ENCODE assay signal across 7 cellular contexts in genomic region chr2:172480301-172481218, GRCh38. TPM values are rescaled to one million over a fixed set of nuclear protein-coding genes. Genes with fewer than 3 reads are reported as not detected.
DNase-seq lines count a peak whose midpoint lies in the region; ATAC-seq, FAIRE-seq and TF ChIP-seq lines count a peak whose summit lies in the region.

No MANE protein-coding gene starts in this region.

- no peaks in the 10 kb centered on the region for H3K9me3 Mint-ChIP-seq in activated naive CD8-positive, alpha-beta T cell (ENCODE audit: low read depth)

- H4K20me1 ChIP-seq in hepatocyte (ENCODE audit: insufficient read depth, poor library complexity, severe bottlenecking) (no peaks in the 10 kb centered on the region), PC-3 (ENCODE audit: low read length) (no peaks in the 10 kb centered on the region)

- peaks cover 73% of the 10 kb centered on the region for H3K4me1 Mint-ChIP-seq in activated naive CD8-positive, alpha-beta T cell (ENCODE audit: low read depth)

- POLR2A ChIA-PET in PC-3 (lab: Charles Lee; ENCODE audit: unreplicated experiment) = no interaction called here

- H3F3A ChIP-seq in PC-3 (ENCODE audit: low read length, unreplicated experiment) = no peaks in the 10 kb centered on the region

- intact Hi-C loops in PC-3 (cut with micrococcal nuclease) = no loop called here

- no peak for FAIRE-seq in HTR-8/SVneo (lab: Jason Lieb, UNC)

- H3K4me2 ChIP-seq in hepatocyte (no peak overlapping the region), PC-3 (ENCODE audit: low read length) (no peak overlapping the region)

- H2AFZ ChIP-seq in hepatocyte (no peak overlapping the region), PC-3 (ENCODE audit: low read length) (no peak overlapping the region)

- CTCF ChIA-PET in PC-3 (lab: Charles Lee) = no interaction called here

- DNase-seq in HTR-8/SVneo (ENCODE audit: insufficient read length, low spot score) (peak; percentile 41), hepatocyte (ENCODE audit: low spot score) (peak; percentile 23), retina (no peak), PC-3 (no peak)
- peak; percentile 44 for DNase-seq in stimulated activated CD8-positive, alpha-beta memory T cell treated with anti-CD3 and anti-CD28 coated beads, Interleukin-4, amount 100 ng/mL, for 48 hours

- H3K4me3 ChIP-seq in hepatocyte (no peak overlapping the region), PC-3 (ENCODE audit: low read length) (no peak overlapping the region)

- H3K27me3 ChIP-seq in hepatocyte (no peaks in the 10 kb centered on the region), PC-3 (ENCODE audit: low read length) (no peaks in the 10 kb centered on the region)

- H3K9me2 ChIP-seq in hepatocyte (replicated peaks; ENCODE audit: insufficient read depth) (no peaks in the 10 kb centered on the region), PC-3 (replicated peaks; ENCODE audit: low read length) (no peaks in the 10 kb centered on the region)

- peaks cover 13% of the 10 kb centered on the region for H3K36me3 Mint-ChIP-seq in activated naive CD8-positive, alpha-beta T cell

- H3K27ac Mint-ChIP-seq in activated naive CD8-positive, alpha-beta T cell = peak overlapping the region; percentile 52

- WGBS in hepatocyte (ENCODE audit: low lambda C conversion rate, missing lambda C conversion rate) = 55% methylated on average over 11 of the region's 12 CpGs

- H3K9ac ChIP-seq in PC-3 (ENCODE audit: low read length) = no peak overlapping the region

- peak overlapping the region; percentile 21 for H3K27ac ChIP-seq in hepatocyte
- H3K27ac ChIP-seq in PC-3 (ENCODE audit: low read length) = no peak overlapping the region

- H3K4me1 ChIP-seq in hepatocyte (ENCODE audit: insufficient read depth) (peaks cover 6% of the 10 kb centered on the region), PC-3 (ENCODE audit: insufficient read depth, low read length) (no peaks in the 10 kb centered on the region)

- H3K9me3 ChIP-seq in hepatocyte (ENCODE audit: low read depth) (no peaks in the 10 kb centered on the region), PC-3 (ENCODE audit: low read length) (no peaks in the 10 kb centered on the region)

- no TSS peak for BruUV-seq in PC-3 (replicated peaks; lab: Mats Ljungman, UMichigan)

- no peak for TF ChIP-seq CTCF in hepatocyte (IDR thresholded peaks at IDR 0.05; ENCODE audit: poor library complexity)
- TF ChIP-seq CTCF in PC-3 (conservative IDR thresholded peaks at IDR 0.05; ENCODE audit: low read depth, low read length) = no peak

- H3K27me3 Mint-ChIP-seq in activated naive CD8-positive, alpha-beta T cell = no peaks in the 10 kb centered on the region

- no peaks in the 10 kb centered on the region for H3K79me2 ChIP-seq in hepatocyte
- H3K79me2 ChIP-seq in PC-3 (ENCODE audit: low read length) = no peaks in the 10 kb centered on the region

- ATAC-seq in GM21528 (IDR thresholded peaks at IDR 0.05; ENCODE audit: low FRiP score, unreplicated experiment) (no peak), PC-3 (no peak)

- peak overlapping the region; percentile 24 for H3K4me3 Mint-ChIP-seq in activated naive CD8-positive, alpha-beta T cell

- H3K36me3 ChIP-seq in hepatocyte (replicated peaks; ENCODE audit: insufficient read depth, low read depth) (no peaks in the 10 kb centered on the region), PC-3 (ENCODE audit: low read depth, low read length) (peaks cover 52% of the 10 kb centered on the region)

RNA-seq across cellular contexts. Expression of gene ITGA6, which starts 53.2 kb away (rescaled TPM):
- total RNA-seq in hepatocyte (51.4 and 64.8 TPM in 2 replicates), PC-3 (2014; rRNA removed) (181 and 204 TPM in 2 replicates)
- 16.7 and 19.0 TPM in 2 replicates for polyA plus RNA-seq in hepatocyte

Comparison
In these comparisons a context has a peak if more than half of its experiments do, and no peak if none do; other contexts are left out.
1. DNase-seq: peak in HTR-8/SVneo (single experiment), hepatocyte (single experiment) and stimulated activated CD8-positive, alpha-beta memory T cell treated with anti-CD3 and anti-CD28 coated beads, Interleukin-4, amount 100 ng/mL, for 48 hours (single experiment); none in retina (single experiment) and PC-3 (single experiment).